14 cellular contexts compared by ENCODE assay signal in the genomic region with DNA sequence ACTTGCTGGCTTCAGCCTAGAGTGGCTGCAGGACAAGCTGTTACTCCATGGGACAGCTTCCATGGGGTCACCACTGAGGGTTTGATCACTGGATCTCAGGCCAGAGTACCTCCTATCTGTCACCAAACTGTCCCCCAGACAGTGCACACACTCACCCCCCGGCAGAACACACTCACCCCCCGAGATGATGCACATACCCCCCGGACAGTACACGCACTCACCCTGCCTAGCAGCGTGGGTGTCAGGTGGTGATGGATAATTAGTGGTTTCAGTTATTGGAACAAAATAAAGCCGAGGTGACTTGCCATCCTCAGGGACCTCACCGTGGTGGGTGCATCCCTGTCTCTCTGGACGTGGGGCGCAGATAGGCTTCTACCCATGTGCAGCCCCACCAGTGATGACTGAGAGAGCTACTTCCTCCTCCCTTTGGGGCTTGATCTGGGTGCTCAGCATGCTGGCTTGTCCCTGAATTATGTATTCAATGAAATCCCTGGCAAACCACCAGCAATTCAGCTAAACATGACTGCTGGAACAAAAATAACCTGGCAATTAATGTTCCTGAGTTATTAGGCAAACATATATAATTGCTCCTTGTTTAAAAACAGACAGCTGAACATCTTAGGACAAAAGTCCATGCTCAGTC.
"Had no signal": no experiment of that assay in that cellular context is flagged by ENCODE, and none has a peak within 500 bp of the region (broad histone marks: within the 10 kb centered on the region; RNA-seq: fewer than 3 reads in every experiment).

No MANE protein-coding gene starts in this region.

- H3K27ac ChIP-seq: brain microvascular endothelial cell, esophagus squamous epithelium, neutrophil, right atrium auricular region, skin epidermis, tibial artery had no signal

- ATAC-seq: activated CD8-positive, alpha-beta T cell treated with anti-CD3 and anti-CD28 coated beads for 36 hours; activated T-helper 17 cell treated with anti-CD3 and anti-CD28 coated beads, Interleukin-2, amount 50 U/mL, for 72 hours; naive thymus-derived CD4-positive, alpha-beta T cell had no signal

- H3K27me3 ChIP-seq: brain microvascular endothelial cell, esophagus squamous epithelium, neutrophil, right atrium auricular region, tibial artery had no signal

- H3K4me3 ChIP-seq: esophagus squamous epithelium, right atrium auricular region, skin epidermis, tibial artery had no signal

- H3K9me3 ChIP-seq: esophagus squamous epithelium, neutrophil, right atrium auricular region, tibial artery had no signal

- DNase-seq: activated CD4-positive, alpha-beta T cell treated with anti-CD3 and anti-CD28 coated beads for 4 hours; activated CD8-positive, alpha-beta T cell treated with anti-CD3 and anti-CD28 coated beads for 36 hours; activated naive CD4-positive, alpha-beta T cell treated with anti-CD3 and anti-CD28 coated beads, Interleukin-2, amount 10 ng/mL, durations not matched to agents 7 days and 5 days; brain microvascular endothelial cell; esophagus squamous epithelium; foreskin fibroblast; glutamatergic neuron; naive thymus-derived CD4-positive, alpha-beta T cell; T1000; tibial artery had no signal

- H3K4me1 ChIP-seq: esophagus squamous epithelium had no signal
